Comparison of ENCODE assay signal across 29 cellular contexts in the genomic region with DNA sequence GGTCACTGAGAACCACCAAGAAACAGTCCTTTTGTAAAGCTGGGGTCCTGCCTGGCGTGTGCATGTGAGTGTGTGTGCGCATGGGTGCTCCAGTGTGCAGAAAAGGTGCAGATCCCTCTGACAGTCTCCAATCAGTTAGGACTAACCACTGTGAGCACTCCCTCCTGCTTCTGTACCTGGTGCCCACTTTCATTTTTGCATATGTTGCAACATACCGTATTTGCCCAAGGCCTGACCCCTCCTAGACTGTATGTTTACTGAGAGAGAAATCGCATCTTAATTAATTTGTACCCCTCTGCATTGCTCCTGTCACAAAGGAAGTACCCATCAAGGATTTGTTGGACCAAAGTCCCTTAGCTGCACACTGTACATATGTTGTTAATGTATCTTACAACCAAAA.
"Had no signal": no experiment of that assay in that cellular context is flagged by ENCODE, and none has a peak within 500 bp of the region (broad histone marks: within the 10 kb centered on the region; RNA-seq: fewer than 3 reads in every experiment).

No MANE protein-coding gene starts in this region.

- H3K4me3 Mint-ChIP-seq: mesothelial cell of epicardium; naive B cell; natural killer cell treated with Interleukin-12 subunit alpha and Interleukin-12 subunit beta and Interleukin-15 and Interleukin-18, amount 100 ng/mL, for 72 hours; neural crest cell; stimulated activated naive CD8-positive, alpha-beta T cell treated with anti-CD3 and anti-CD28 coated beads, Interleukin-15, amount 100 ng/mL, for 72 hours had no signal

- H3K4me2 ChIP-seq: hepatocyte, smooth muscle cell had no signal

- H3K27ac Mint-ChIP-seq: mesothelial cell of epicardium; stimulated activated naive CD8-positive, alpha-beta T cell treated with anti-CD3 and anti-CD28 coated beads, Interleukin-15, amount 100 ng/mL, for 72 hours had no signal

- H3K9me3 ChIP-seq: esophagus muscularis mucosa, gastroesophageal sphincter, heart left ventricle, left lung, mucosa of descending colon, neutrophil, pancreas, right atrium auricular region, suprapubic skin had no signal

- H3K4me1 Mint-ChIP-seq: mesothelial cell of epicardium; neural crest cell; stimulated activated naive CD8-positive, alpha-beta T cell treated with anti-CD3 and anti-CD28 coated beads, Interleukin-15, amount 100 ng/mL, for 72 hours had no signal

- H3K36me3 Mint-ChIP-seq: natural killer cell treated with Interleukin-12 subunit alpha and Interleukin-12 subunit beta and Interleukin-15 and Interleukin-18, amount 100 ng/mL, for 72 hours had no signal

- H3K27ac ChIP-seq: coronary artery, esophagus muscularis mucosa, foreskin keratinocyte, heart left ventricle, hepatocyte, left lung, neutrophil, pancreas, right atrium auricular region, suprapubic skin had no signal

- H3K36me3 ChIP-seq: right atrium auricular region had no signal

- H3K27me3 Mint-ChIP-seq: naive B cell; natural killer cell treated with Interleukin-12 subunit alpha and Interleukin-12 subunit beta and Interleukin-15 and Interleukin-18, amount 100 ng/mL, for 72 hours; progenitor cell of endocrine pancreas; stimulated activated naive CD8-positive, alpha-beta T cell treated with anti-CD3 and anti-CD28 coated beads, Interleukin-15, amount 100 ng/mL, for 72 hours had no signal

- H3K4me3 ChIP-seq: coronary artery, esophagus muscularis mucosa, gastroesophageal sphincter, heart left ventricle, hepatocyte, left lung, mucosa of descending colon, pancreas, right atrium auricular region, smooth muscle cell, suprapubic skin had no signal

- H3K9me3 Mint-ChIP-seq: mesothelial cell of epicardium; naive B cell; natural killer cell treated with Interleukin-12 subunit alpha and Interleukin-12 subunit beta and Interleukin-15 and Interleukin-18, amount 100 ng/mL, for 72 hours; neural crest cell; stimulated activated naive CD8-positive, alpha-beta T cell treated with anti-CD3 and anti-CD28 coated beads, Interleukin-15, amount 100 ng/mL, for 72 hours had no signal

- H2AFZ ChIP-seq: hepatocyte had no signal

- DNase-seq: dermis blood vessel endothelial cell; effector memory CD4-positive, alpha-beta T cell; foreskin keratinocyte; heart left ventricle; kidney; left lung; mesenchymal stem cell; mucosa of descending colon; naive B cell; pancreas; stimulated activated CD4-positive, alpha-beta T cell treated with anti-CD3 and anti-CD28 coated beads, Interleukin-12 subunit alpha, Interleukin-12 subunit beta, amount 100 ng/mL, for 4 hours; stimulated activated CD4-positive, alpha-beta T cell treated with anti-CD3 and anti-CD28 coated beads, Interleukin-1b, Interleukin-23, amount 100 ng/mL, for 48 hours; stimulated activated CD4-positive, alpha-beta T cell treated with anti-CD3 and anti-CD28 coated beads, Interleukin-4, amount 100 ng/mL, for 1 hour; stimulated activated CD8-positive, alpha-beta memory T cell treated with anti-CD3 and anti-CD28 coated beads, Interleukin-4, amount 100 ng/mL, for 48 hours; stimulated activated naive CD4-positive, alpha-beta T cell; stimulated activated naive CD8-positive, alpha-beta T cell treated with anti-CD3 and anti-CD28 coated beads, Interleukin-15, amount 100 ng/mL, for 72 hours; trophoblast cell had no signal

- ATAC-seq: foreskin keratinocyte; gastroesophageal sphincter; heart left ventricle; left lung; mucosa of descending colon; natural killer cell treated with Interleukin-12 subunit alpha and Interleukin-12 subunit beta and Interleukin-15 and Interleukin-18, amount 100 ng/mL, for 72 hours; pancreas; stimulated activated naive CD8-positive, alpha-beta T cell treated with anti-CD3 and anti-CD28 coated beads, Interleukin-15, amount 100 ng/mL, for 72 hours had no signal

- H3K27me3 ChIP-seq: esophagus muscularis mucosa, foreskin keratinocyte, gastroesophageal sphincter, heart left ventricle, hepatocyte, left lung, neutrophil, pancreas, right atrium auricular region, suprapubic skin had no signal

- H3K4me1 ChIP-seq: foreskin keratinocyte, left lung, pancreas had no signal
